In the genomic region with DNA sequence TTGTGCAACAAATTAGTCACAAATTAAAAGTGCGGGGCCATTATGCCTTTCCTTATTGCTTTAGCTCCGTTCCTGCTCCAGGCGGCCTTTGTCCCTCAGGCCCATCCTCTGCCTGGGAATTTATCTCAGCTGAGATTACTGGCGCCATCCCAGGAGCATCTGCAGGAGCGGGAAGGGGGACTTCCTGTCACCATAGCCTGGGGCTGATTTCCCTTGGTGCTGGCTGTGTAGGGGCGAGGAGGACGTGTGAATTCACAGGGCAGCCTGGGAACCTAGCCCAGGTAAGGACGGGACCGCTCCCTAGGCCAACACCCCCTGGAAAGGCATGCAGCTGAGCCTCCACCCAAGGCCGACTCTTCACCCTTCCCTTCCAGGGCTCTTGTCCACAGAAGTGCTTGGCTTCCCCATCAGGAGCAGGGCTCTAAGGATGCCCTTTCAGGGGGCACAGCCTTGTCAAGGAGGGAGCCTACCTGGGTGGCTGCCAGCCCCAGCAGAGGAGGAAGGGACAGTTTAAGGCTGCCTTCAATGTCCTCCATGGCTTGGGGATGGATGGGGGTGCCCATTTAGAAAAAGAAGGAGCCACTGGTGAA, we compare ENCODE assay signal across 18 cellular contexts.
DNase-seq lines count a peak whose midpoint lies in the region; ATAC-seq and TF ChIP-seq lines count a peak whose summit lies in the region.
"Had no signal": no experiment of that assay in that cellular context is flagged by ENCODE, and none has a peak within 500 bp of the region (broad histone marks: within the 10 kb centered on the region; RNA-seq: fewer than 3 reads in every experiment).

No MANE protein-coding gene starts in this region.

- H3K4ac ChIP-seq in mesendoderm (ENCODE audit: low read depth, low read length) = no peak overlapping the region

- no peak overlapping the region for H3K9ac ChIP-seq in mesendoderm (ENCODE audit: low read length)

- H2BK120ac ChIP-seq in mesendoderm (ENCODE audit: low read depth, low read length) = no peak overlapping the region

- no peaks in the 10 kb centered on the region for H3K4me1 Mint-ChIP-seq in natural killer cell treated with Interleukin-12 subunit alpha and Interleukin-12 subunit beta and Interleukin-15 and Interleukin-18, amount 100 ng/mL, for 72 hours (ENCODE audit: low read depth in 2 of 2)
- H3K4me1 Mint-ChIP-seq in natural killer cell = no peaks in the 10 kb centered on the region

- H3K27me3 Mint-ChIP-seq in natural killer cell treated with Interleukin-12 subunit alpha and Interleukin-12 subunit beta and Interleukin-15 and Interleukin-18, amount 100 ng/mL, for 72 hours = peaks cover 13 to 20% of the 10 kb centered on the region in 2 donors
- peaks cover 8 to 22% of the 10 kb centered on the region in 2 donors for H3K27me3 Mint-ChIP-seq in natural killer cell (ENCODE audit: low read depth in 2 of 2)

- no peak overlapping the region for H2BK15ac ChIP-seq in mesendoderm (replicated peaks; ENCODE audit: low read depth)

- TF ChIP-seq CTCF in natural killer cell (IDR thresholded peaks at IDR 0.05) = no peak

- H3K9me3 Mint-ChIP-seq in natural killer cell treated with Interleukin-12 subunit alpha and Interleukin-12 subunit beta and Interleukin-15 and Interleukin-18, amount 100 ng/mL, for 72 hours = peaks cover 3% of the 10 kb centered on the region
- peaks cover 0 to 9% of the 10 kb centered on the region in 2 donors for H3K9me3 Mint-ChIP-seq in natural killer cell

- no peaks in the 10 kb centered on the region for H3K79me2 ChIP-seq in mesendoderm (ENCODE audit: control insufficient read depth, insufficient read depth, low read length)

- H3K79me1 ChIP-seq in mesendoderm (ENCODE audit: low read length) = no peaks in the 10 kb centered on the region

- H4K8ac ChIP-seq in mesendoderm (ENCODE audit: low read depth, low read length) = no peak overlapping the region

- no peak overlapping the region for H3K56ac ChIP-seq in mesendoderm (ENCODE audit: low read length)

- H3K36me3 Mint-ChIP-seq in natural killer cell treated with Interleukin-12 subunit alpha and Interleukin-12 subunit beta and Interleukin-15 and Interleukin-18, amount 100 ng/mL, for 72 hours = no peaks in the 10 kb centered on the region
- no peaks in the 10 kb centered on the region for H3K36me3 Mint-ChIP-seq in natural killer cell

- no peak overlapping the region for H3K4me2 ChIP-seq in mesendoderm (ENCODE audit: low read length)

- ATAC-seq in natural killer cell treated with Interleukin-12 subunit alpha and Interleukin-12 subunit beta and Interleukin-15 and Interleukin-18, amount 100 ng/mL, for 72 hours = no peak
- ATAC-seq in natural killer cell = no peak
- ATAC-seq in HG02610 (IDR thresholded peaks at IDR 0.05; ENCODE audit: unreplicated experiment) = no peak
- ATAC-seq: GM12878 had no signal

- H2BK5ac ChIP-seq in mesendoderm (ENCODE audit: low read length) = no peak overlapping the region

- no peak overlapping the region for H3K27ac Mint-ChIP-seq in natural killer cell treated with Interleukin-12 subunit alpha and Interleukin-12 subunit beta and Interleukin-15 and Interleukin-18, amount 100 ng/mL, for 72 hours
- no peak overlapping the region for H3K27ac Mint-ChIP-seq in natural killer cell
- H3K27ac Mint-ChIP-seq: IgD-negative memory B cell had no signal

- no peak overlapping the region for H4K5ac ChIP-seq in mesendoderm (ENCODE audit: low read length)

- peak; percentile 8 for DNase-seq in NCI-H1105 treated with DMSO at 0.1 percent for 48 hours (lab: John Stamatoyannopoulos, UW)
- DNase-seq in NCI-H1105 (lab: John Stamatoyannopoulos, UW) = no peak
- peak; percentile 54 for DNase-seq in natural killer cell treated with Interleukin-12 subunit alpha and Interleukin-12 subunit beta and Interleukin-15 and Interleukin-18, amount 100 ng/mL, for 72 hours (ENCODE audit: low spot score)
- no peak for DNase-seq in natural killer cell
- DNase-seq in mesendoderm = peak; percentile 40
- no peak for DNase-seq in stimulated activated CD4-positive, alpha-beta T cell treated with anti-CD3 and anti-CD28 coated beads, Interleukin-12 subunit alpha, Interleukin-12 subunit beta, amount 100 ng/mL, for 4 hours
- no peak for DNase-seq in NCI-H774 (lab: John Stamatoyannopoulos, UW)
- DNase-seq: MV-4-11, NCI-H1436 treated with DMSO at 0.1 percent for 48 hours, NCI-H748 treated with DMSO at 0.1 percent for 48 hours, SHP77 treated with DMSO at 0.1 percent for 48 hours had no signal

- no peaks in the 10 kb centered on the region for H3K36me3 ChIP-seq in mesendoderm (ENCODE audit: control insufficient read depth, insufficient read depth, low read length)
- H3K36me3 ChIP-seq: HAP-1, Peyer's patch had no signal

- H2AK5ac ChIP-seq in mesendoderm (ENCODE audit: low read length) = no peak overlapping the region

- intact Hi-C loops in natural killer cell (cut with micrococcal nuclease) = no loop called here

- no peak overlapping the region for H3K4me3 Mint-ChIP-seq in natural killer cell treated with Interleukin-12 subunit alpha and Interleukin-12 subunit beta and Interleukin-15 and Interleukin-18, amount 100 ng/mL, for 72 hours
- no peak overlapping the region for H3K4me3 Mint-ChIP-seq in natural killer cell
- H3K4me3 Mint-ChIP-seq: IgD-negative memory B cell had no signal

- H3K4me1 ChIP-seq in mesendoderm (ENCODE audit: control insufficient read depth, low read depth, low read length) = no peaks in the 10 kb centered on the region
- H3K4me1 ChIP-seq: HAP-1, Peyer's patch had no signal

- no peak overlapping the region for H3K23ac ChIP-seq in mesendoderm (ENCODE audit: low read length)

- H3K4me3 ChIP-seq in mesendoderm (ENCODE audit: low read length) = no peak overlapping the region
- H3K4me3 ChIP-seq: GM12878, HAP-1, Peyer's patch had no signal

- no peak overlapping the region for H3K27ac ChIP-seq in mesendoderm (ENCODE audit: low read depth, low read length)
- H3K27ac ChIP-seq: 22Rv1, C4-2B, Peyer's patch had no signal

- H3K27me3 ChIP-seq in mesendoderm (ENCODE audit: insufficient read depth, low read length, poor library complexity) = no peaks in the 10 kb centered on the region
- H3K27me3 ChIP-seq: Peyer's patch had no signal

- no CpG with 5 or more reads among the region's 10 CpGs for WGBS in mesendoderm (ENCODE audit: extremely low coverage, insufficient coverage, low lambda C conversion rate)

- H3K18ac ChIP-seq in mesendoderm (ENCODE audit: low read length) = no peak overlapping the region

Comparison
In these comparisons a context has a peak if more than half of its experiments do, and no peak if none do; other contexts are left out.
1. DNase-seq: peak in NCI-H1105 treated with DMSO at 0.1 percent for 48 hours (single experiment), natural killer cell treated with Interleukin-12 subunit alpha and Interleukin-12 subunit beta and Interleukin-15 and Interleukin-18, amount 100 ng/mL, for 72 hours (single experiment) and mesendoderm (single experiment); none in NCI-H1105 (single experiment), natural killer cell (single experiment), stimulated activated CD4-positive, alpha-beta T cell treated with anti-CD3 and anti-CD28 coated beads, Interleukin-12 subunit alpha, Interleukin-12 subunit beta, amount 100 ng/mL, for 4 hours (single experiment) and NCI-H774 (single experiment).